ENCODE assay signal across 12 cellular contexts in the genomic region with DNA sequence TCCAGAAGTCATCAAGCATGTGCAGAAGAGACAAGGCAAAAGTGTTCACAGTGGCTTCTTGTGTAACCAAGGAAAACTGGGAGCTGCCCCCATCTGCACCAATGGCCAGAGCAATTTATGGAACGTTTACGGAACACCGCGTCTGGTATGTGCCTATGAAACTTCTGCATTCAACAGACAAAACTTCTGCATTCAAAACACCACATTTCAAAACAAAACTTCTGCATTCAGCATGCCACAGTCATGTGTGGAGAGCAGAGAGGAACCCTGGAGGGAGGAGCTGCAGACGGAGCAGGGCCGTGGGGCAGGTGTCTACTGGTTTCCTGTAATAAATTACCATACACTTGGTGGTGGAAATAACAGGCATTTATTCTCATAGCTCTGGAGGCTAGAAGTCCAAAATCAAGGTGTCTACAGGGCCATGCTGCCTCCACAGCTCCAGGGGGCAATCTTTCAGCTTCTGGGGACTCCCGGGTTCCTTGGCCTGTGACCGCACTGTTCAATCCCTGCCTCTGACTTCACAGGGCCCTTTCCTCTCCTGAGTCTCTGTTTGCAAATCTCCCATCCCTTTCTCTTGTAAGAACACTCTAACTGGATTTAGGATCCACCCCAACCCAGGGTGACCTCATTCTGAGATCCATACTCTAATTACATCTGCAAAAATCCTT. TPM values are rescaled to one million over a fixed set of nuclear protein-coding genes. Genes with fewer than 3 reads are reported as not detected.
DNase-seq lines count a peak whose midpoint lies in the region; ATAC-seq and TF ChIP-seq lines count a peak whose summit lies in the region.
"Had no signal": no experiment of that assay in that cellular context is flagged by ENCODE, and none has a peak within 500 bp of the region (broad histone marks: within the 10 kb centered on the region; RNA-seq: fewer than 3 reads in every experiment).

No MANE protein-coding gene starts in this region.

- no CpG with 5 or more reads among the region's 8 CpGs for WGBS in H9 (ENCODE audit: extremely low coverage, insufficient read length, low lambda C conversion rate)

- H3K36me3 ChIP-seq in effector memory CD4-positive, alpha-beta T cell (ENCODE audit: control insufficient read depth, insufficient read depth, low read length): no peaks in the 10 kb centered on the region
- H3K36me3 ChIP-seq: stomach had no signal

- H3K27ac Mint-ChIP-seq in natural killer cell (no peak overlapping the region), H9 (no peak overlapping the region)
- H3K27ac Mint-ChIP-seq in natural killer cell treated with Interleukin-12 subunit alpha and Interleukin-12 subunit beta and Interleukin-15 and Interleukin-18, amount 100 ng/mL, for 72 hours: no peak overlapping the region
- H3K27ac Mint-ChIP-seq: brain had no signal

- no peaks in the 10 kb centered on the region for H3K27me3 Mint-ChIP-seq in natural killer cell (ENCODE audit: low read depth in 2 of 2)
- peaks cover 0 to 6% of the 10 kb centered on the region in 2 donors for H3K27me3 Mint-ChIP-seq in natural killer cell treated with Interleukin-12 subunit alpha and Interleukin-12 subunit beta and Interleukin-15 and Interleukin-18, amount 100 ng/mL, for 72 hours
- peaks cover 7% of the 10 kb centered on the region for H3K27me3 Mint-ChIP-seq in H9 (ENCODE audit: low read depth)

- H2BK5ac ChIP-seq in H9 (ENCODE audit: insufficient read length, low read length): no peak overlapping the region

- no peak overlapping the region for H3K9ac ChIP-seq in H9 (ENCODE audit: extremely low read depth, insufficient read length, low read length)

- no peak overlapping the region for H4K5ac ChIP-seq in H9 (ENCODE audit: insufficient read length, low read depth, low read length)

- H3K27ac ChIP-seq in H9 (ENCODE audit: insufficient read length, low read depth, low read length): no peak overlapping the region
- H3K27ac ChIP-seq in effector memory CD4-positive, alpha-beta T cell (ENCODE audit: insufficient read depth, low read length, poor library complexity, severe bottlenecking): no peak overlapping the region

- H2BK15ac ChIP-seq in H9 (ENCODE audit: low read depth, low read length): no peak overlapping the region

- H3T11ph ChIP-seq in H9 (ENCODE audit: low read length): no peak overlapping the region

- no peak overlapping the region for H4K8ac ChIP-seq in H9 (replicated peaks; ENCODE audit: insufficient read length, low read depth, low read length)

- no peak overlapping the region for H2BK120ac ChIP-seq in H9 (ENCODE audit: low read depth, low read length, poor library complexity, severe bottlenecking)

- H3K4me3 Mint-ChIP-seq in natural killer cell (no peak overlapping the region), H9 (no peak overlapping the region)
- H3K4me3 Mint-ChIP-seq in natural killer cell treated with Interleukin-12 subunit alpha and Interleukin-12 subunit beta and Interleukin-15 and Interleukin-18, amount 100 ng/mL, for 72 hours: no peak overlapping the region
- H3K4me3 Mint-ChIP-seq: brain had no signal

- H3K9me3 ChIP-seq in H9 (ENCODE audit: control insufficient read depth, low read depth, low read length): no peaks in the 10 kb centered on the region
- H3K9me3 ChIP-seq in effector memory CD4-positive, alpha-beta T cell (ENCODE audit: control insufficient read depth, low read length): no peaks in the 10 kb centered on the region

- TF ChIP-seq CTCF in natural killer cell (IDR thresholded peaks at IDR 0.05) (no peak), H9 (conservative IDR thresholded peaks at IDR 0.05) (no peak)

- no peaks in the 10 kb centered on the region for H3K9me3 Mint-ChIP-seq in natural killer cell
- no peaks in the 10 kb centered on the region for H3K9me3 Mint-ChIP-seq in natural killer cell treated with Interleukin-12 subunit alpha and Interleukin-12 subunit beta and Interleukin-15 and Interleukin-18, amount 100 ng/mL, for 72 hours
- peaks cover 0 to 4% of the 10 kb centered on the region in 2 experiments; a peak in 2 of 5 replicates for H3K9me3 Mint-ChIP-seq in H9

- DNase-seq in natural killer cell (no peak), SKM-1 (lab: John Stamatoyannopoulos, UW; ENCODE audit: unreplicated experiment) (peak; percentile 65), kidney tubule cell (ENCODE audit: low spot score) (peak; percentile 88), H9 (no peak), activated gamma-delta T cell treated with Interleukin-2 at 50 U/mL for 16 hours (no peak)
- DNase-seq in natural killer cell treated with Interleukin-12 subunit alpha and Interleukin-12 subunit beta and Interleukin-15 and Interleukin-18, amount 100 ng/mL, for 72 hours (ENCODE audit: low spot score): no peak
- no peak for DNase-seq in effector memory CD4-positive, alpha-beta T cell
- DNase-seq: GOT3, NCI-H2029, stomach had no signal

- H3K14ac ChIP-seq in H9 (ENCODE audit: insufficient read depth, low read length): no peak overlapping the region

- H3K79me2 ChIP-seq in H9 (ENCODE audit: insufficient read depth, low read length): no peaks in the 10 kb centered on the region

- H2BK12ac ChIP-seq in H9 (ENCODE audit: insufficient read length, low read depth, low read length): no peak overlapping the region

- H3K27me3 ChIP-seq in H9 (ENCODE audit: insufficient read depth, low read length): no peaks in the 10 kb centered on the region
- H3K27me3 ChIP-seq in effector memory CD4-positive, alpha-beta T cell (replicated peaks; ENCODE audit: control insufficient read depth, insufficient read depth, low read length, poor library complexity, severe bottlenecking): no peaks in the 10 kb centered on the region
- H3K27me3 ChIP-seq: stomach had no signal

- no peak overlapping the region for H2BK20ac ChIP-seq in H9 (ENCODE audit: low read depth, low read length, poor library complexity, severe bottlenecking)

- no peaks in the 10 kb centered on the region for H4K20me1 ChIP-seq in H9 (ENCODE audit: control insufficient read depth, insufficient read depth, insufficient read length)

- no peak overlapping the region for H3K18ac ChIP-seq in H9 (ENCODE audit: insufficient read length, low read depth, low read length)

- H3K4ac ChIP-seq in H9 (ENCODE audit: low read depth, low read length): no peak overlapping the region

- no peak overlapping the region for H3K23ac ChIP-seq in H9 (ENCODE audit: insufficient read length, low read depth, low read length)

- no peaks in the 10 kb centered on the region for H3K4me1 ChIP-seq in H9 (ENCODE audit: insufficient read depth, low read length)
- no peaks in the 10 kb centered on the region for H3K4me1 ChIP-seq in effector memory CD4-positive, alpha-beta T cell (ENCODE audit: control insufficient read depth, insufficient read depth, low read length, poor library complexity, severe bottlenecking)

- no peak overlapping the region for H2AK5ac ChIP-seq in H9 (ENCODE audit: insufficient read length, low read length)

- no peaks in the 10 kb centered on the region for H3K36me3 Mint-ChIP-seq in natural killer cell
- peaks cover 5% of the 10 kb centered on the region for H3K36me3 Mint-ChIP-seq in natural killer cell treated with Interleukin-12 subunit alpha and Interleukin-12 subunit beta and Interleukin-15 and Interleukin-18, amount 100 ng/mL, for 72 hours
- H3K36me3 Mint-ChIP-seq in H9 (ENCODE audit: insufficient read depth in 1 of 3, low read depth in 3 of 3): no peaks in the 10 kb centered on the region
- H3K36me3 Mint-ChIP-seq: brain had no signal

- peak; percentile 37 to 69 (median 50) for ATAC-seq in natural killer cell
- ATAC-seq in natural killer cell treated with Interleukin-12 subunit alpha and Interleukin-12 subunit beta and Interleukin-15 and Interleukin-18, amount 100 ng/mL, for 72 hours: no peak
- no peak for ATAC-seq in HG03095 (IDR thresholded peaks at IDR 0.05; ENCODE audit: unreplicated experiment)

- no peak overlapping the region for H2AFZ ChIP-seq in H9 (ENCODE audit: low read length)

- H3K4me1 Mint-ChIP-seq in natural killer cell: peaks cover 11 to 12% of the 10 kb centered on the region in 2 donors
- H3K4me1 Mint-ChIP-seq in natural killer cell treated with Interleukin-12 subunit alpha and Interleukin-12 subunit beta and Interleukin-15 and Interleukin-18, amount 100 ng/mL, for 72 hours (ENCODE audit: low read depth in 2 of 2): peaks cover 0 to 9% of the 10 kb centered on the region in 2 donors
- peaks cover 8 to 13% of the 10 kb centered on the region in 2 experiments for H3K4me1 Mint-ChIP-seq in H9

- no peak overlapping the region for H3K4me3 ChIP-seq in effector memory CD4-positive, alpha-beta T cell (ENCODE audit: insufficient read depth, low read depth, low read length, poor library complexity, severe bottlenecking)
- H3K4me3 ChIP-seq: stomach had no signal

- intact Hi-C loops in natural killer cell (cut with micrococcal nuclease): no loop called here

- no peaks in the 10 kb centered on the region for H3K79me1 ChIP-seq in H9 (ENCODE audit: insufficient read depth, low read depth, low read length, poor library complexity, severe bottlenecking)

- no peak overlapping the region for H4K91ac ChIP-seq in H9 (ENCODE audit: insufficient read length, low read depth, low read length)

- H3K23me2 ChIP-seq in H9 (ENCODE audit: insufficient read length, low read depth, low read length, poor library complexity, severe bottlenecking): no peaks in the 10 kb centered on the region

- no peak overlapping the region for H3K4me2 ChIP-seq in H9 (ENCODE audit: insufficient read depth, insufficient read length, low read length)

- H3K56ac ChIP-seq in H9 (ENCODE audit: insufficient read length, low read depth, low read length): no peak overlapping the region

RNA-seq across cellular contexts. Expression of gene RPL3, which starts 32.2 kb away (rescaled TPM):
- total RNA-seq in natural killer cell: 1,000 to 10,000 TPM; 1,534 to 1,757 (median 1,614) TPM
- total RNA-seq in natural killer cell treated with Interleukin-12 subunit alpha and Interleukin-12 subunit beta and Interleukin-15 and Interleukin-18, amount 100 ng/mL, for 72 hours: 1,000 to 10,000 TPM; 1,242 to 2,090 TPM
- total RNA-seq in H9 (2021): 2,830 and 2,855 TPM in 2 replicates

RNA-seq across cellular contexts. Expression of gene PDGFB, which starts 42.4 kb away (rescaled TPM):
- 1 to 10 TPM in 1 of 3 donors, under 1 TPM in 2; 0.28 to 1.2 (median 0.31) TPM for total RNA-seq in natural killer cell
- not detected for total RNA-seq in natural killer cell treated with Interleukin-12 subunit alpha and Interleukin-12 subunit beta and Interleukin-15 and Interleukin-18, amount 100 ng/mL, for 72 hours
- 6.1 and 7.1 TPM in 2 replicates for total RNA-seq in H9 (2021)

Comparison
In these comparisons a context has a peak if more than half of its experiments do, and no peak if none do; other contexts are left out.
1. ATAC-seq: peak in natural killer cell (3 of 3); none in natural killer cell treated with Interleukin-12 subunit alpha and Interleukin-12 subunit beta and Interleukin-15 and Interleukin-18, amount 100 ng/mL, for 72 hours (0 of 2) and HG03095 (single experiment).
2. DNase-seq: peak in SKM-1 (single experiment) and kidney tubule cell (single experiment); none in natural killer cell (single experiment), natural killer cell treated with Interleukin-12 subunit alpha and Interleukin-12 subunit beta and Interleukin-15 and Interleukin-18, amount 100 ng/mL, for 72 hours (single experiment), H9 (single experiment), activated gamma-delta T cell treated with Interleukin-2 at 50 U/mL for 16 hours (single experiment) and effector memory CD4-positive, alpha-beta T cell (0 of 3).